Comparison of ENCODE assay signal across 19 cellular contexts in genomic region chr13:24905242-24905641, GRCh38.
A peak's percentile ranks its signal among the peaks of the same experiment; 100 is the strongest.
DNase-seq lines count a peak whose midpoint lies in the region; ATAC-seq lines count a peak whose summit lies in the region.
"Had no signal": no experiment of that assay in that cellular context is flagged by ENCODE, and none has a peak within 500 bp of the region (broad histone marks: within the 10 kb centered on the region; RNA-seq: fewer than 3 reads in every experiment).

No MANE protein-coding gene starts in this region.

- DNase-seq in EL (peak; percentile 26), LHCN-M2 (ENCODE audit: low read depth) (peak; percentile 32), amniotic epithelial cell (ENCODE audit: low read depth) (peak; percentile 94), iris pigment epithelial cell (ENCODE audit: low read depth) (peak; percentile 86), SW480 (ENCODE audit: low spot score) (no peak), midbrain (lab: John Stamatoyannopoulos, UW) (no peak)
- DNase-seq: activated T-cell treated with anti-CD3 and anti-CD28 coated beads, Interleukin-2, amount 50 U/mL, for 48 hours; CD8-positive, alpha-beta T cell; DMS79; endodermal cell; lower lobe of right lung; NCI-H2029 treated with DMSO at 0.1 percent for 48 hours; NCI-H446; small intestine; stimulated activated naive CD4-positive, alpha-beta T cell treated with Interleukin-2 at 50 U/mL for 16 hours; transverse colon had no signal

- ATAC-seq in GM19463 (IDR thresholded peaks at IDR 0.05; ENCODE audit: unreplicated experiment) (no peak), GM18873 (IDR thresholded peaks at IDR 0.05; ENCODE audit: low FRiP score, unreplicated experiment) (no peak)
- ATAC-seq: activated naive CD4-positive, alpha-beta T cell treated with anti-CD3 and anti-CD28 coated beads, Interleukin-2, amount 50 U/mL, for 72 hours; CD8-positive, alpha-beta T cell; lower lobe of right lung had no signal

Comparison
In these comparisons a context has a peak if more than half of its experiments do, and no peak if none do; other contexts are left out.
1. DNase-seq: peak in EL (single experiment), LHCN-M2 (single experiment), amniotic epithelial cell (single experiment) and iris pigment epithelial cell (single experiment); none in SW480 (single experiment) and midbrain (single experiment).